27 cellular contexts compared by ENCODE assay signal in the genomic region with DNA sequence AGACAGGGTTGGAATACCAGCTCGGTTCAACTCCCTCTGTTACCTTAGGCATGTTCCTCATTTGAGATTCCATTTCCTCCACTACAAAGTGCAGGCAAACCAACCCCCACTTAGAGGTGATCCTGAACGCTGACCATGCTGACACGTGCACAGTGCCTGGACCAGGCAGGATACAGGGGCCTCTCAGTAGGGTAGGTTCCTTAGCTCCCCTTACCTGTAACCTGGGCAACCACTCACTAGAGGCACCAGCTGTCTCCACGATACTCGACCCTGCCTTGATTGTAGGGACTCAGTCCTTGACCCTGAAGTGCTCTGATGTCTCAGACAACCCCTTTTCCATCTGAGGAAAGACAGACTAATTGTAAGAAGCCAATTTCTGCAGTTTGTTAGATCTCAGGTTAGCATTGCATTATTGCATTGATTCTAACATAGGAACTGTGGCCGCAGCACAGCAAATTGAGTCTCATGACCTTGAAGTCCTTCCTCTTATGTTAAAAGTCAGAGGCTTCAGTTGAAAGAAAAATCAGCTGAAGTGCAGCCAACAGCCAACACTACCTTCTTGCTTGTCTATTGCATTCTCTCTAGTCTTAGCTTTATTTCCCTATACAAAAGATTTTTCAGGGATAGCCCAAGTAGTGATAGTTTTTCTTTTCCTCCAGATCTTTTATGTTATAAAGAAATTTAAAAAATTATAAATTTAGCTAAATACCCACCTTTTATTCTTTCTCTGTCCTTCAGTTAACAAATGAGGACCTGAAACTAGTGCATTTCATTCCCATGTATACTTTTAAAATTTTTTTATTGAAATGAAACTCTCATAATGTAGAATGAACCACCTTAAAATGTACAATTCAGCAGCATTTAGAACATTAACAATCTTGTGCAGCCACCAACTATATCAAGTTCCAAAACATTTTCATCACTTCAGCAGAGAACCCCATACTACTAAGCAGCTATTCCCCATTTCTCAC. TPM values are rescaled to one million over a fixed set of nuclear protein-coding genes. Genes with fewer than 3 reads are reported as not detected.
DNase-seq lines count a peak whose midpoint lies in the region; ATAC-seq and TF ChIP-seq lines count a peak whose summit lies in the region.
"Had no signal": no experiment of that assay in that cellular context is flagged by ENCODE, and none has a peak within 500 bp of the region (broad histone marks: within the 10 kb centered on the region; RNA-seq: fewer than 3 reads in every experiment).

No MANE protein-coding gene starts in this region.

- peak; percentile 14 for DNase-seq in Ammon's horn (ENCODE audit: low spot score)
- DNase-seq in UCSD-AML1 (lab: John Stamatoyannopoulos, UW; ENCODE audit: unreplicated experiment): peak; percentile 25
- DNase-seq in memory B cell (ENCODE audit: low spot score in 2 of 2): no peak
- no peak for DNase-seq in activated CD8-positive, alpha-beta T cell treated with anti-CD3 and anti-CD28 coated beads for 36 hours
- no peak for DNase-seq in SHP77 (lab: John Stamatoyannopoulos, UW)
- no peak for DNase-seq in esophagus squamous epithelium (lab: John Stamatoyannopoulos, UW)
- DNase-seq: activated CD4-positive, CD25-positive, alpha-beta regulatory T cell; activated CD8-positive, alpha-beta T cell treated with anti-CD3 and anti-CD28 coated beads, Interleukin-2, amount 10 ng/mL, durations not matched to agents 7 days and 5 days; activated T-cell treated with anti-CD3 and anti-CD28 coated beads, Interleukin-2, amount 50 U/mL, for 72 hours; CD4-positive, alpha-beta memory T cell; colonic mucosa; DMS79; foreskin fibroblast; HFFc6; KBM-7; NCI-H1092; NCI-H2029 treated with DMSO at 0.1 percent for 48 hours; NCI-H510A treated with DMSO at 0.1 percent for 48 hours; OCI-M1; psoas muscle; SJCRH30; stimulated activated CD4-positive, alpha-beta T cell treated with anti-CD3 and anti-CD28 coated beads, Interleukin-4, amount 100 ng/mL, for 24 hours; T-helper 17 cell had no signal

- no peaks in the 10 kb centered on the region for H3K9me3 ChIP-seq in esophagus squamous epithelium
- H3K9me3 ChIP-seq: colonic mucosa, psoas muscle, SJCRH30 had no signal

- TF ChIP-seq POLR2A in esophagus squamous epithelium (IDR thresholded peaks at IDR 0.05): no peak

- no peaks in the 10 kb centered on the region for H3K27me3 Mint-ChIP-seq in IgD-negative memory B cell
- H3K27me3 Mint-ChIP-seq in memory B cell: no peaks in the 10 kb centered on the region
- H3K27me3 Mint-ChIP-seq in activated CD8-positive, alpha-beta T cell treated with anti-CD3 and anti-CD28 coated beads for 36 hours: no peaks in the 10 kb centered on the region
- H3K27me3 Mint-ChIP-seq: T-helper 17 cell had no signal

- no peak overlapping the region for H3K4me3 ChIP-seq in esophagus squamous epithelium
- H3K4me3 ChIP-seq: colonic mucosa, psoas muscle, SJCRH30, skin epidermis had no signal

- no peaks in the 10 kb centered on the region for H3K36me3 ChIP-seq in esophagus squamous epithelium
- H3K36me3 ChIP-seq: colonic mucosa, SJCRH30 had no signal

- peak; percentile 76 for ATAC-seq in memory B cell (ENCODE audit: low read depth)
- no peak for ATAC-seq in activated CD8-positive, alpha-beta T cell treated with anti-CD3 and anti-CD28 coated beads for 36 hours
- no peak for ATAC-seq in GM21737 (IDR thresholded peaks at IDR 0.05; ENCODE audit: unreplicated experiment)
- ATAC-seq: activated CD8-positive, alpha-beta T cell treated with anti-CD3 and anti-CD28 coated beads, Interleukin-2, amount 10 ng/mL, durations not matched to agents 7 days and 5 days; activated naive CD4-positive, alpha-beta T cell treated with anti-CD3 and anti-CD28 coated beads, Interleukin-2, amount 50 U/mL, for 72 hours; activated T-cell treated with anti-CD3 and anti-CD28 coated beads, Interleukin-2, amount 50 U/mL, for 72 hours; psoas muscle; T-helper 17 cell had no signal

- peaks cover 38 to 43% (median 40%) of the 10 kb centered on the region in 3 donors for H3K4me1 Mint-ChIP-seq in IgD-negative memory B cell
- peaks cover 43% of the 10 kb centered on the region for H3K4me1 Mint-ChIP-seq in memory B cell
- peaks cover 25% of the 10 kb centered on the region for H3K4me1 Mint-ChIP-seq in activated CD8-positive, alpha-beta T cell treated with anti-CD3 and anti-CD28 coated beads for 36 hours (ENCODE audit: low read depth)

- no peak overlapping the region for H3K27ac ChIP-seq in esophagus squamous epithelium
- H3K27ac ChIP-seq: colonic mucosa, psoas muscle, SJCRH30, skin epidermis had no signal

- peak overlapping the region in 3 of 4 donors; percentile 51 to 90 (median 70) for H3K4me3 Mint-ChIP-seq in IgD-negative memory B cell
- peak overlapping the region; percentile 77 for H3K4me3 Mint-ChIP-seq in memory B cell
- H3K4me3 Mint-ChIP-seq in activated CD8-positive, alpha-beta T cell treated with anti-CD3 and anti-CD28 coated beads for 36 hours: no peak overlapping the region
- H3K4me3 Mint-ChIP-seq: activated CD8-positive, alpha-beta T cell treated with anti-CD3 and anti-CD28 coated beads, Interleukin-2, amount 10 ng/mL, durations not matched to agents 7 days and 5 days; activated T-cell treated with anti-CD3 and anti-CD28 coated beads, Interleukin-2, amount 50 U/mL, for 72 hours; CD4-positive, alpha-beta memory T cell; HFFc6; T-helper 17 cell had no signal

- no peak for TF ChIP-seq CTCF in activated CD8-positive, alpha-beta T cell treated with anti-CD3 and anti-CD28 coated beads for 36 hours (IDR thresholded peaks at IDR 0.05)
- TF ChIP-seq CTCF in esophagus squamous epithelium (IDR thresholded peaks at IDR 0.05): no peak

- H3K27me3 ChIP-seq in esophagus squamous epithelium: no peaks in the 10 kb centered on the region
- H3K27me3 ChIP-seq: colonic mucosa, SJCRH30 had no signal

- 71 to 83% methylated on average over 5 to 6 of the region's 6 CpGs for WGBS in esophagus squamous epithelium, 2 donors

- no peaks in the 10 kb centered on the region for H3K9me3 Mint-ChIP-seq in IgD-negative memory B cell
- H3K9me3 Mint-ChIP-seq in memory B cell: no peaks in the 10 kb centered on the region
- no peaks in the 10 kb centered on the region for H3K9me3 Mint-ChIP-seq in activated CD8-positive, alpha-beta T cell treated with anti-CD3 and anti-CD28 coated beads for 36 hours
- H3K9me3 Mint-ChIP-seq: HFFc6 had no signal

- CTCF ChIA-PET in activated CD8-positive, alpha-beta T cell treated with anti-CD3 and anti-CD28 coated beads for 36 hours (lab: Charles Lee): interaction anchor here (1.8 kb wide), 1 partner anchor 20 kb away, joined by 5 read pairs; no protein-coding TSS in a partner anchor

- H3K36me3 Mint-ChIP-seq in IgD-negative memory B cell (peaks cover 6% of the 10 kb centered on the region), memory B cell (peaks cover 2% of the 10 kb centered on the region)
- no peaks in the 10 kb centered on the region for H3K36me3 Mint-ChIP-seq in activated CD8-positive, alpha-beta T cell treated with anti-CD3 and anti-CD28 coated beads for 36 hours (ENCODE audit: low read depth)

- POLR2A ChIA-PET in activated CD8-positive, alpha-beta T cell treated with anti-CD3 and anti-CD28 coated beads for 36 hours (lab: Charles Lee): no interaction called here

- H3K4me1 ChIP-seq in esophagus squamous epithelium: peaks cover 0 to 13% (median 4%) of the 10 kb centered on the region in 3 donors
- H3K4me1 ChIP-seq: colonic mucosa, psoas muscle had no signal

- intact Hi-C loops in activated CD8-positive, alpha-beta T cell treated with anti-CD3 and anti-CD28 coated beads for 36 hours (cut with micrococcal nuclease): no loop called here
- intact Hi-C loops in esophagus squamous epithelium (cut with DNase I): no loop called here

- peak overlapping the region; percentile 17 to 69 (median 36) for H3K27ac Mint-ChIP-seq in IgD-negative memory B cell
- peak overlapping the region; percentile 86 for H3K27ac Mint-ChIP-seq in memory B cell
- H3K27ac Mint-ChIP-seq in activated CD8-positive, alpha-beta T cell treated with anti-CD3 and anti-CD28 coated beads for 36 hours: no peak overlapping the region
- H3K27ac Mint-ChIP-seq: activated CD8-positive, alpha-beta T cell treated with anti-CD3 and anti-CD28 coated beads, Interleukin-2, amount 10 ng/mL, durations not matched to agents 7 days and 5 days; activated naive CD4-positive, alpha-beta T cell treated with anti-CD3 and anti-CD28 coated beads, Interleukin-2, amount 50 U/mL, for 72 hours; activated T-cell treated with anti-CD3 and anti-CD28 coated beads, Interleukin-2, amount 50 U/mL, for 72 hours; CD4-positive, alpha-beta memory T cell; HFFc6; T-helper 17 cell had no signal

RNA-seq across cellular contexts. Expression of a gene that starts 11.2 kb away (rescaled TPM):
- not detected for polyA plus RNA-seq in IgD-negative memory B cell
- total RNA-seq in activated CD8-positive, alpha-beta T cell treated with anti-CD3 and anti-CD28 coated beads for 36 hours: not detected
- 10 to 100 TPM in 1 of 4 donors, 1 to 10 TPM in 1, under 1 TPM in 2; 0.11 to 12.2 (median 1.5) TPM for total RNA-seq in esophagus squamous epithelium
- total RNA-seq: activated CD8-positive, alpha-beta T cell treated with anti-CD3 and anti-CD28 coated beads, Interleukin-2, amount 10 ng/mL, durations not matched to agents 7 days and 5 days; activated naive CD4-positive, alpha-beta T cell treated with anti-CD3 and anti-CD28 coated beads, Interleukin-2, amount 50 U/mL, for 72 hours; activated T-cell treated with anti-CD3 and anti-CD28 coated beads, Interleukin-2, amount 50 U/mL, for 72 hours; CD4-positive, alpha-beta memory T cell; SJCRH30; T-helper 17 cell had no signal
- polyA plus RNA-seq: CD4-positive, alpha-beta memory T cell had no signal

RNA-seq across cellular contexts. Expression of a gene that starts 53.0 kb away (rescaled TPM):
- polyA plus RNA-seq in IgD-negative memory B cell: not detected
- total RNA-seq in activated CD8-positive, alpha-beta T cell treated with anti-CD3 and anti-CD28 coated beads for 36 hours: not detected
- 1 to 10 TPM; 2.1 to 9.0 (median 6.4) TPM for total RNA-seq in esophagus squamous epithelium
- total RNA-seq: activated CD8-positive, alpha-beta T cell treated with anti-CD3 and anti-CD28 coated beads, Interleukin-2, amount 10 ng/mL, durations not matched to agents 7 days and 5 days; activated naive CD4-positive, alpha-beta T cell treated with anti-CD3 and anti-CD28 coated beads, Interleukin-2, amount 50 U/mL, for 72 hours; activated T-cell treated with anti-CD3 and anti-CD28 coated beads, Interleukin-2, amount 50 U/mL, for 72 hours had no signal

Comparison
In these comparisons a context has a peak if more than half of its experiments do, and no peak if none do; other contexts are left out.
1. DNase-seq: peak in Ammon's horn (single experiment) and UCSD-AML1 (single experiment); none in memory B cell (0 of 2), activated CD8-positive, alpha-beta T cell treated with anti-CD3 and anti-CD28 coated beads for 36 hours (single experiment), SHP77 (0 of 2) and esophagus squamous epithelium (single experiment).